11 cellular contexts compared by ENCODE assay signal in genomic region chr7:77685219-77685618, GRCh38. TPM values are rescaled to one million over a fixed set of nuclear protein-coding genes. Genes with fewer than 3 reads are reported as not detected.
DNase-seq lines count a peak whose midpoint lies in the region; ATAC-seq and TF ChIP-seq lines count a peak whose summit lies in the region.
"Had no signal": no experiment of that assay in that cellular context is flagged by ENCODE, and none has a peak within 500 bp of the region (broad histone marks: within the 10 kb centered on the region; RNA-seq: fewer than 3 reads in every experiment).

No MANE protein-coding gene starts in this region.

- DNase-seq in HuH-7 (ENCODE audit: low spot score) (peak; percentile 5), NOMO-1 treated with DMSO at 0.1 percent for 48 hours (lab: John Stamatoyannopoulos, UW; ENCODE audit: unreplicated experiment) (peak; percentile 84), glutamatergic neuron (no peak), renal cortical epithelial cell (ENCODE audit: low read depth) (peak; percentile 81), T-helper 1 cell (no peak)
- DNase-seq: activated T-cell treated with anti-CD3 and anti-CD28 coated beads, Interleukin-2, amount 50 U/mL, for 1 hour; effector memory CD8-positive, alpha-beta T cell had no signal

- no peaks in the 10 kb centered on the region for H3K36me3 Mint-ChIP-seq in glutamatergic neuron (ENCODE audit: unreplicated experiment)

- ATAC-seq in HG03571 (IDR thresholded peaks at IDR 0.05; ENCODE audit: unreplicated experiment) (no peak), HG03520 (IDR thresholded peaks at IDR 0.05; ENCODE audit: unreplicated experiment) (no peak), HG02759 (IDR thresholded peaks at IDR 0.05; ENCODE audit: unreplicated experiment) (no peak)
- ATAC-seq: effector memory CD8-positive, alpha-beta T cell; SK-N-SH treated with all-trans-retinoic acid at 6 μM for 48 hours had no signal

- H3K4me1 Mint-ChIP-seq in glutamatergic neuron (ENCODE audit: low read depth, unreplicated experiment) = peaks cover 9% of the 10 kb centered on the region

- no peaks in the 10 kb centered on the region for H3K27me3 Mint-ChIP-seq in glutamatergic neuron (ENCODE audit: unreplicated experiment)
- H3K27me3 Mint-ChIP-seq: effector memory CD8-positive, alpha-beta T cell had no signal

- peak overlapping the region; percentile 23 for H3K27ac Mint-ChIP-seq in glutamatergic neuron (ENCODE audit: unreplicated experiment)

- no peaks in the 10 kb centered on the region for H3K9me3 Mint-ChIP-seq in glutamatergic neuron (ENCODE audit: unreplicated experiment)
- H3K9me3 Mint-ChIP-seq: effector memory CD8-positive, alpha-beta T cell had no signal

- no peak for TF ChIP-seq CTCF in glutamatergic neuron (IDR thresholded peaks at IDR 0.05; ENCODE audit: partially characterized antibody, unreplicated experiment)

- no peak overlapping the region for H3K4me3 Mint-ChIP-seq in glutamatergic neuron (ENCODE audit: unreplicated experiment)
- H3K4me3 Mint-ChIP-seq: effector memory CD8-positive, alpha-beta T cell had no signal

RNA-seq across cellular contexts. Expression of gene RSBN1L, which starts 11.0 kb away (rescaled TPM):
- total RNA-seq in glutamatergic neuron (ENCODE audit: unreplicated experiment) (27.0 TPM), renal cortical epithelial cell (9.9 and 24.5 TPM in 2 replicates)

Comparison
In these comparisons a context has a peak if more than half of its experiments do, and no peak if none do; other contexts are left out.
1. DNase-seq: peak in HuH-7 (single experiment), NOMO-1 treated with DMSO at 0.1 percent for 48 hours (single experiment) and renal cortical epithelial cell (single experiment); none in glutamatergic neuron (single experiment) and T-helper 1 cell (0 of 5).